1 cellular context compared by ENCODE assay signal in genomic region chr19:41433171-41433570, GRCh38.
TF ChIP-seq lines count a peak whose summit lies in the region.

No MANE protein-coding gene starts in this region.

TF ChIP-seq in GM12878, 131 proteins besides CTCF, POLR2A, EP300 and RAD21:
- no peak for TF ChIP-seq ETV6 (conservative IDR thresholded peaks at IDR 0.05 in 1 of 2, IDR thresholded peaks at IDR 0.05 in 1 of 2; ENCODE audit: borderline replicate concordance in 1 of 2, low read depth in 1 of 2)
